ENCODE assay signal across 23 cellular contexts in genomic region chr13:110653271-110653670, GRCh38.
"Had no signal": no experiment of that assay in that cellular context is flagged by ENCODE, and none has a peak within 500 bp of the region (broad histone marks: within the 10 kb centered on the region; RNA-seq: fewer than 3 reads in every experiment).

No MANE protein-coding gene starts in this region.

- ATAC-seq: activated T-cell treated with anti-CD3 and anti-CD28 coated beads, Interleukin-2, amount 50 U/mL, for 72 hours; body of pancreas; left cardiac atrium; left ventricle myocardium superior; naive thymus-derived CD4-positive, alpha-beta T cell; stimulated activated naive CD8-positive, alpha-beta T cell treated with anti-CD3 and anti-CD28 coated beads, Interleukin-15, Interleukin-2, amounts not matched to agents 100 U/mL and 50 U/mL, for 24 hours had no signal

- H3K27ac Mint-ChIP-seq: activated naive CD8-positive, alpha-beta T cell treated with anti-CD3 and anti-CD28 coated beads for 36 hours; activated T-cell treated with anti-CD3 and anti-CD28 coated beads, Interleukin-2, amount 50 U/mL, for 72 hours; mesothelial cell of epicardium; T-helper 1 cell treated with Interleukin-12 subunit alpha and Interleukin-12 subunit beta and Interleukin-4 antibody, amounts not matched to agents 30 μg/mL and 1 μg/mL, for 36 hours had no signal

- H3K27me3 Mint-ChIP-seq: activated naive CD8-positive, alpha-beta T cell treated with anti-CD3 and anti-CD28 coated beads for 36 hours; naive thymus-derived CD4-positive, alpha-beta T cell had no signal

- H3K4me1 ChIP-seq: body of pancreas, colonic mucosa, right atrium auricular region, transverse colon had no signal

- H3K27me3 ChIP-seq: adrenal gland, body of pancreas, colonic mucosa, right atrium auricular region, testis, transverse colon had no signal

- H3K4me3 Mint-ChIP-seq: activated naive CD8-positive, alpha-beta T cell treated with anti-CD3 and anti-CD28 coated beads for 36 hours; activated T-cell treated with anti-CD3 and anti-CD28 coated beads, Interleukin-2, amount 50 U/mL, for 72 hours; mesothelial cell of epicardium; naive thymus-derived CD4-positive, alpha-beta T cell; neural crest cell; T-helper 1 cell treated with Interleukin-12 subunit alpha and Interleukin-12 subunit beta and Interleukin-4 antibody, amounts not matched to agents 30 μg/mL and 1 μg/mL, for 36 hours had no signal

- H3K9me3 ChIP-seq: adrenal gland, body of pancreas, colonic mucosa, right atrium auricular region, testis, transverse colon had no signal

- H3K9me3 Mint-ChIP-seq: activated naive CD8-positive, alpha-beta T cell treated with anti-CD3 and anti-CD28 coated beads for 36 hours had no signal

- H3K4me3 ChIP-seq: adrenal gland, body of pancreas, colonic mucosa, right atrium auricular region, testis, transverse colon had no signal

- H3K4me1 Mint-ChIP-seq: mesothelial cell of epicardium had no signal

- H3K36me3 ChIP-seq: colonic mucosa had no signal

- DNase-seq: activated CD4-positive, alpha-beta T cell treated with anti-CD3 and anti-CD28 coated beads, Interleukin-2, amount 50 U/mL, for 1 hour; activated naive CD4-positive, alpha-beta T cell treated with Interleukin-2 at 50 U/mL for 16 hours; activated naive CD8-positive, alpha-beta T cell treated with anti-CD3 and anti-CD28 coated beads for 36 hours; activated T-cell treated with anti-CD3 and anti-CD28 coated beads for 4 hours; activated T-cell treated with anti-CD3 and anti-CD28 coated beads, Interleukin-2, amount 50 U/mL, for 72 hours; aorta; body of pancreas; cerebellar nuclear complex; colonic mucosa; effector CD8-positive, alpha-beta T cell; left cardiac atrium; left ventricle myocardium superior; naive thymus-derived CD4-positive, alpha-beta T cell; occipital lobe; stimulated activated naive CD8-positive, alpha-beta T cell treated with anti-CD3 and anti-CD28 coated beads, Interleukin-15, Interleukin-2, amounts not matched to agents 100 U/mL and 50 U/mL, for 24 hours; T1000; testis; transverse colon had no signal
